Comparison of ENCODE assay signal across 8 cellular contexts in genomic region chr3:183884437-183885296, GRCh38.
DNase-seq lines count a peak whose midpoint lies in the region; ATAC-seq and TF ChIP-seq lines count a peak whose summit lies in the region.

PARL (minus strand) TSS chr3:183884880; CDS start chr3:183884846, 34 bp downstream.

- peaks cover 10 to 37% (median 28%) of the 10 kb centered on the region in 11 experiments; a peak in 15 of 22 replicates for H4K20me1 ChIP-seq in BLaER1 treated with 17β-estradiol and CSF1 and Interleukin-3, amounts not matched to agents 10 nM and 100 nM

- H3K36me3 ChIP-seq in BLaER1 treated with 17β-estradiol and CSF1 and Interleukin-3, amounts not matched to agents 10 nM and 100 nM: peaks cover 0 to 21% (median 12%) of the 10 kb centered on the region in 11 experiments; a peak in 12 of 22 replicates

- DNase-seq in GM19240 (ENCODE audit: insufficient read length, low spot score): peak; percentile 92
- peak; percentile 71 for DNase-seq in NCI-H524 treated with DMSO at 0.1 percent for 48 hours (lab: John Stamatoyannopoulos, UW)
- DNase-seq in activated CD4-positive, alpha-beta T cell treated with anti-CD3 and anti-CD28 coated beads for 48 hours: peak; percentile 98
- peak; percentile 97 for DNase-seq in coronary artery (ENCODE audit: low spot score)
- peak; percentile 97 for DNase-seq in left kidney (ENCODE audit: low read depth, low spot score)
- DNase-seq in stimulated activated CD4-positive, alpha-beta T cell treated with anti-CD3 and anti-CD28 coated beads, Interleukin-2, amount 100 ng/mL, for 24 hours: peak; percentile 98 to 99

- no peaks in the 10 kb centered on the region for H3K27me3 ChIP-seq in BLaER1 treated with 17β-estradiol and CSF1 and Interleukin-3, amounts not matched to agents 10 nM and 100 nM

- ATAC-seq in HG03460 (IDR thresholded peaks at IDR 0.05; ENCODE audit: unreplicated experiment): peak; percentile 99

- peak within 1 kb of the TSS; percentile 83 to 93 (median 89) for H3K27ac ChIP-seq in BLaER1 treated with 17β-estradiol and CSF1 and Interleukin-3, amounts not matched to agents 10 nM and 100 nM
- peak within 1 kb of the TSS; percentile 76 to 79 for H3K27ac ChIP-seq in coronary artery

- peak within 1 kb of the TSS; percentile 78 to 99 (median 89) for H3K4me2 ChIP-seq in BLaER1 treated with 17β-estradiol and CSF1 and Interleukin-3, amounts not matched to agents 10 nM and 100 nM

- H3K4me1 ChIP-seq in BLaER1 treated with 17β-estradiol and CSF1 and Interleukin-3, amounts not matched to agents 10 nM and 100 nM: peaks cover 37 to 50% (median 44%) of the 10 kb centered on the region in 10 experiments

- peak within 1 kb of the TSS; percentile 82 to 96 (median 90) for H3K9ac ChIP-seq in BLaER1 treated with 17β-estradiol and CSF1 and Interleukin-3, amounts not matched to agents 10 nM and 100 nM

- H3K4me3 ChIP-seq in BLaER1 treated with 17β-estradiol and CSF1 and Interleukin-3, amounts not matched to agents 10 nM and 100 nM: peak within 1 kb of the TSS; percentile 82 to 94 (median 90)
- H3K4me3 ChIP-seq in coronary artery: peak within 1 kb of the TSS; percentile 89

- no peaks in the 10 kb centered on the region for H3K9me3 ChIP-seq in BLaER1 treated with 17β-estradiol and CSF1 and Interleukin-3, amounts not matched to agents 10 nM and 100 nM (replicated peaks in 1 of 11)

- TF ChIP-seq CTCF in coronary artery (IDR thresholded peaks at IDR 0.05): peak; percentile 89

Comparison
In these comparisons a context has a peak if more than half of its experiments do, and no peak if none do; other contexts are left out.
1. Peak in every context shown above with its lines: DNase-seq, ATAC-seq, H3K4me3 ChIP-seq and H3K27ac ChIP-seq.